Comparison of ENCODE assay signal across 11 cellular contexts in the genomic region with DNA sequence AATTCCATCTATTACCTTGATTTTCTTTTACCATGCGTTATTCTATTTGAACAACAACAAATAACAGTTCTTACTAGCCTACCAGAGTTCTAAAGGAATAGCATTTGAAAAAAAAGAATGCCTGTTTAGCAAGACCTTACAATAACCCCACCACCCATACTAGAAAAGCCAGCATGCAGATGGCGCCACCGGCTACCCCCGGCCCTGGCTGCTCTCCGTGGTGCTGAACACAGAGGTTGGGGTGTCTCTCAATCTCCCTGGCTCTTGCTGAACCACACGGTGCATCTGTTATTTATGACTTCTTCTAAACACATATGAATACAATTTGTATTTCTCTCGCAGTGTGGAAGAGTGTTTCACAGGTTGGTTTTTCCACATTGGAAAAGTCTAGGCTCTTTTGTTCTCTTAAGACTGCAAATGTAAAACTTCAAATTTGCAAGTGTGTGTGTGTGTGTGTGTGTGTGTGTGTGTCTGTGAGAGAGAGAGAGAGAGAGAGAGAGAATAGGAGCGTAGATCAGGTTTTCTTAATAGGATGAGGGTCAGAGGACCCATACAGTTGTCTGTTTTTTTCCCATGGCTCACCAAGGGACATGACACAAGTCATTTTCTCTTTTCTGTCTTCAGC. TPM values are rescaled to one million over a fixed set of nuclear protein-coding genes. Genes with fewer than 3 reads are reported as not detected.
A peak's percentile ranks its signal among the peaks of the same experiment; 100 is the strongest.
DNase-seq lines count a peak whose midpoint lies in the region; FAIRE-seq and TF ChIP-seq lines count a peak whose summit lies in the region.
"Had no signal": no experiment of that assay in that cellular context is flagged by ENCODE, and none has a peak within 500 bp of the region (broad histone marks: within the 10 kb centered on the region; RNA-seq: fewer than 3 reads in every experiment).

No MANE protein-coding gene starts in this region.

- no peaks in the 10 kb centered on the region for H3K4me1 ChIP-seq in OCI-LY3 (ENCODE audit: low read length)

- in situ Hi-C loops in ACHN (cut with HindIII; ENCODE audit: low pct_ligation_motif_present, low pct_unique_long_range_greater_than_20kb, low sequenced_read_pairs), result no loop called here

- no peak overlapping the region for H3K4me2 ChIP-seq in OCI-LY3 (ENCODE audit: low read length)

- no peak overlapping the region for H3K9ac ChIP-seq in OCI-LY3 (ENCODE audit: low read length)

- no peak overlapping the region for H3K27ac ChIP-seq in OCI-LY3 (ENCODE audit: low read length)

- no peaks in the 10 kb centered on the region for H3K9me3 ChIP-seq in OCI-LY3 (ENCODE audit: insufficient read depth, low read length)

- H2AFZ ChIP-seq in OCI-LY3 (ENCODE audit: low read depth, low read length), result no peak overlapping the region

- no peak for TF ChIP-seq POLR2A in GM12891 (IDR thresholded peaks at IDR 0.05; ENCODE audit: low read depth, low read length)

- DNase-seq in ACHN, result peak; percentile 31
- DNase-seq in GM12864 (ENCODE audit: low read depth), result no peak
- no peak for DNase-seq in epithelial cell of proximal tubule (ENCODE audit: low read depth)
- no peak for DNase-seq in globus pallidus (ENCODE audit: low spot score)
- no peak for DNase-seq in NCI-H524 treated with DMSO at 0.1 percent for 48 hours (lab: John Stamatoyannopoulos, UW)
- DNase-seq in GM12891 (ENCODE audit: insufficient read length, low spot score), result no peak
- no peak for DNase-seq in middle frontal gyrus (ENCODE audit: extremely low spot score, low spot score)
- DNase-seq: CD8-positive, alpha-beta T cell; NCI-H1105 had no signal

- TF ChIP-seq CTCF in GM12864 (IDR thresholded peaks at IDR 0.05; ENCODE audit: low read depth, low read length, missing control alignments) (peak; percentile 1), OCI-LY3 (IDR thresholded peaks at IDR 0.05; ENCODE audit: low read depth, low read length) (peak; percentile 51), epithelial cell of proximal tubule (conservative IDR thresholded peaks at IDR 0.05; ENCODE audit: low read depth, low read length) (peak; percentile 15)

- H3K79me2 ChIP-seq in OCI-LY3 (ENCODE audit: low read length), result no peaks in the 10 kb centered on the region

- H3K4me3 ChIP-seq in GM12864 (ENCODE audit: low read depth, low read length), result no peak overlapping the region
- H3K4me3 ChIP-seq in OCI-LY3 (ENCODE audit: low read length), result no peak overlapping the region
- H3K4me3 ChIP-seq in epithelial cell of proximal tubule (ENCODE audit: low read depth, low read length), result no peak overlapping the region

- H3K27me3 ChIP-seq in OCI-LY3 (ENCODE audit: low read depth, low read length), result no peaks in the 10 kb centered on the region

- H3K36me3 ChIP-seq in OCI-LY3 (replicated peaks; ENCODE audit: low read depth, low read length), result no peaks in the 10 kb centered on the region

- no peak for FAIRE-seq in GM12891 (lab: Jason Lieb, UNC)

- no peaks in the 10 kb centered on the region for H4K20me1 ChIP-seq in OCI-LY3 (ENCODE audit: insufficient read depth, low read length)

TF ChIP-seq in GM12891, 5 proteins besides CTCF, POLR2A, EP300 and RAD21:
- no peak for TF ChIP-seq POLR2AphosphoS5 (IDR thresholded peaks at IDR 0.05; ENCODE audit: low read depth, low read length)

RNA-seq across cellular contexts. Expression of a gene that starts 13.6 kb away (rescaled TPM):
- total RNA-seq in epithelial cell of proximal tubule, result not detected in 2 replicates
- polyA plus RNA-seq in GM12891 (2012; ENCODE audit: low read depth, missing spikeins), result not detected
- total RNA-seq: CD8-positive, alpha-beta T cell; myocyte had no signal

Comparison
In these comparisons a context has a peak if more than half of its experiments do, and no peak if none do; other contexts are left out.
1. CTCF ChIP-seq: peak in every context shown above with its lines; median percentile 51 in OCI-LY3; 15 in epithelial cell of proximal tubule; 1 in GM12864.